Comparison of ENCODE assay signal across 16 cellular contexts in genomic region chr4:111778543-111778942, GRCh38.
DNase-seq lines count a peak whose midpoint lies in the region; ATAC-seq, FAIRE-seq and TF ChIP-seq lines count a peak whose summit lies in the region.
"Had no signal": no experiment of that assay in that cellular context is flagged by ENCODE, and none has a peak within 500 bp of the region (broad histone marks: within the 10 kb centered on the region; RNA-seq: fewer than 3 reads in every experiment).

No MANE protein-coding gene starts in this region.

- TF ChIP-seq CTCF in A549 (IDR thresholded peaks at IDR 0.05) (0 out of 3 replicates have a peak, but pooled peaks have one; percentile 13), RWPE2 (IDR thresholded peaks at IDR 0.05; ENCODE audit: poor library complexity, severe bottlenecking) (peak; percentile 15), foreskin fibroblast (IDR thresholded peaks at IDR 0.05; ENCODE audit: low read depth, low read length) (peak; percentile 37)

- H3K36me3 ChIP-seq in GM23248 (ENCODE audit: low read depth) (no peaks in the 10 kb centered on the region), RWPE2 (ENCODE audit: low read depth) (no peaks in the 10 kb centered on the region)
- H3K36me3 ChIP-seq: spleen, transverse colon had no signal

- 17% methylated on average over 1 of the region's 1 CpG for WGBS in A549 (ENCODE audit: missing lambda C conversion rate)
- 84 to 85% methylated on average over 1 of the region's 1 CpG for WGBS in GM23248 (ENCODE audit: low coverage in 1 of 2, low lambda C conversion rate in 2 of 2, missing lambda C conversion rate in 2 of 2), 2 experiments

- TF ChIP-seq RAD21 in A549 (conservative IDR thresholded peaks at IDR 0.05 in 1 of 2, IDR thresholded peaks at IDR 0.05 in 1 of 2) = 0 out of 5 replicates have a peak, but pooled peaks of 1 of the 2 experiments have one; percentile 16

- no peaks in the 10 kb centered on the region for H3K4me1 Mint-ChIP-seq in activated CD4-positive, alpha-beta memory T cell treated with anti-CD3 and anti-CD28 coated beads for 36 hours (ENCODE audit: low read depth)
- H3K4me1 Mint-ChIP-seq in activated CD8-positive, alpha-beta T cell treated with anti-CD3 and anti-CD28 coated beads, Interleukin-2, amount 10 ng/mL, durations not matched to agents 7 days and 5 days (ENCODE audit: low read depth) = no peaks in the 10 kb centered on the region
- H3K4me1 Mint-ChIP-seq: B cell, naive B cell had no signal

- H3K9ac ChIP-seq in GM23248 = no peak overlapping the region
- H3K9ac ChIP-seq: KMS-11 had no signal

- H3K79me2 ChIP-seq in GM23248 (ENCODE audit: insufficient read depth) = no peaks in the 10 kb centered on the region

- H3F3A ChIP-seq in GM23248 (ENCODE audit: insufficient read depth) = peaks cover 16% of the 10 kb centered on the region

- intact Hi-C loops in activated CD4-positive, alpha-beta memory T cell treated with anti-CD3 and anti-CD28 coated beads for 36 hours (cut with micrococcal nuclease) = no loop called here

- no peak overlapping the region for H3K27ac ChIP-seq in A549
- no peak overlapping the region for H3K27ac ChIP-seq in GM23248
- H3K27ac ChIP-seq in RWPE2 (ENCODE audit: poor library complexity, severe bottlenecking) = no peak overlapping the region
- H3K27ac ChIP-seq: KMS-11, spleen, transverse colon had no signal

- no peak overlapping the region for H3K4me3 Mint-ChIP-seq in activated CD4-positive, alpha-beta memory T cell treated with anti-CD3 and anti-CD28 coated beads for 36 hours
- H3K4me3 Mint-ChIP-seq in activated CD8-positive, alpha-beta T cell treated with anti-CD3 and anti-CD28 coated beads, Interleukin-2, amount 10 ng/mL, durations not matched to agents 7 days and 5 days = no peak overlapping the region
- H3K4me3 Mint-ChIP-seq: activated T-cell treated with anti-CD3 and anti-CD28 coated beads, Interleukin-2, amount 50 U/mL, for 72 hours; B cell; naive B cell had no signal

- no peak overlapping the region for H3K27ac Mint-ChIP-seq in activated CD4-positive, alpha-beta memory T cell treated with anti-CD3 and anti-CD28 coated beads for 36 hours
- H3K27ac Mint-ChIP-seq in activated CD8-positive, alpha-beta T cell treated with anti-CD3 and anti-CD28 coated beads, Interleukin-2, amount 10 ng/mL, durations not matched to agents 7 days and 5 days = no peak overlapping the region
- H3K27ac Mint-ChIP-seq: activated T-cell treated with anti-CD3 and anti-CD28 coated beads, Interleukin-2, amount 50 U/mL, for 72 hours; B cell; naive B cell had no signal

- CTCF ChIA-PET in A549 (lab: Yijun Ruan, JAX) = no interaction called here
- CTCF ChIA-PET in activated CD4-positive, alpha-beta memory T cell treated with anti-CD3 and anti-CD28 coated beads for 36 hours (lab: Charles Lee) = no interaction called here
- CTCF ChIA-PET in activated CD8-positive, alpha-beta T cell treated with anti-CD3 and anti-CD28 coated beads, Interleukin-2, amount 10 ng/mL, durations not matched to agents 7 days and 5 days (lab: Charles Lee) = no interaction called here

- peak overlapping the region; percentile 20; the same call in 1 of the 2 replicates for H2AFZ ChIP-seq in GM23248

- H4K20me1 ChIP-seq in GM23248 (ENCODE audit: insufficient read depth) = no peaks in the 10 kb centered on the region

- H3K4me2 ChIP-seq in A549 = no peak overlapping the region
- H3K4me2 ChIP-seq in GM23248 (ENCODE audit: unreplicated experiment) = no peak overlapping the region
- H3K4me2 ChIP-seq: KMS-11 had no signal

- no peaks in the 10 kb centered on the region for H3K36me3 Mint-ChIP-seq in activated CD4-positive, alpha-beta memory T cell treated with anti-CD3 and anti-CD28 coated beads for 36 hours
- no peaks in the 10 kb centered on the region for H3K36me3 Mint-ChIP-seq in activated CD8-positive, alpha-beta T cell treated with anti-CD3 and anti-CD28 coated beads, Interleukin-2, amount 10 ng/mL, durations not matched to agents 7 days and 5 days (ENCODE audit: low read depth)
- H3K36me3 Mint-ChIP-seq: naive B cell had no signal

- no peak for TF ChIP-seq POLR2A in A549 (IDR thresholded peaks at IDR 0.05; ENCODE audit: low read length)

- H3K27me3 Mint-ChIP-seq in activated CD4-positive, alpha-beta memory T cell treated with anti-CD3 and anti-CD28 coated beads for 36 hours = no peaks in the 10 kb centered on the region
- H3K27me3 Mint-ChIP-seq in activated CD8-positive, alpha-beta T cell treated with anti-CD3 and anti-CD28 coated beads, Interleukin-2, amount 10 ng/mL, durations not matched to agents 7 days and 5 days (ENCODE audit: low read depth) = no peaks in the 10 kb centered on the region
- H3K27me3 Mint-ChIP-seq: naive B cell had no signal

- ATAC-seq in A549 (no peak), RWPE2 (ENCODE audit: low read depth) (no peak), HG03378 (IDR thresholded peaks at IDR 0.05; ENCODE audit: unreplicated experiment) (no peak)
- no peak for ATAC-seq in activated CD8-positive, alpha-beta T cell treated with anti-CD3 and anti-CD28 coated beads, Interleukin-2, amount 10 ng/mL, durations not matched to agents 7 days and 5 days
- ATAC-seq: activated T-cell treated with anti-CD3 and anti-CD28 coated beads, Interleukin-2, amount 50 U/mL, for 72 hours had no signal

- no peak for FAIRE-seq in A549 (lab: Jason Lieb, UNC)

- in situ Hi-C loops in GM23248 (cut with MboI) = no loop called here

- TF ChIP-seq EP300 in A549 (IDR thresholded peaks at IDR 0.05) = no peak

- no peaks in the 10 kb centered on the region for H3K27me3 ChIP-seq in GM23248 (replicated peaks; ENCODE audit: insufficient read depth)
- H3K27me3 ChIP-seq in RWPE2 (ENCODE audit: insufficient read depth, poor library complexity, severe bottlenecking) = no peaks in the 10 kb centered on the region
- H3K27me3 ChIP-seq: spleen, transverse colon had no signal

- DNase-seq in A549 (ENCODE audit: low read depth in 1 of 2, low spot score in 1 of 2) = peak in 1 of 2 experiments; percentile 4
- DNase-seq in GM23248 = peak; percentile 46
- DNase-seq in RWPE2 (ENCODE audit: low spot score) = no peak
- DNase-seq in foreskin fibroblast = peak; percentile 16 to 38
- DNase-seq in T-helper 1 cell = no peak
- no peak for DNase-seq in activated CD4-positive, alpha-beta memory T cell treated with anti-CD3 and anti-CD28 coated beads for 36 hours
- DNase-seq in activated CD8-positive, alpha-beta T cell treated with anti-CD3 and anti-CD28 coated beads, Interleukin-2, amount 10 ng/mL, durations not matched to agents 7 days and 5 days = no peak
- DNase-seq: activated CD4-positive, CD25-positive, alpha-beta regulatory T cell; activated T-cell treated with anti-CD3 and anti-CD28 coated beads, Interleukin-2, amount 50 U/mL, for 72 hours; GF-D8; naive B cell; spleen; transverse colon had no signal

- POLR2A ChIA-PET in A549 (lab: Yijun Ruan, JAX) = no interaction called here
- POLR2A ChIA-PET in activated CD4-positive, alpha-beta memory T cell treated with anti-CD3 and anti-CD28 coated beads for 36 hours (lab: Charles Lee) = no interaction called here
- POLR2A ChIA-PET in activated CD8-positive, alpha-beta T cell treated with anti-CD3 and anti-CD28 coated beads, Interleukin-2, amount 10 ng/mL, durations not matched to agents 7 days and 5 days (lab: Charles Lee) = no interaction called here

- H3K9me2 ChIP-seq in GM23248 (ENCODE audit: insufficient read depth) = no peaks in the 10 kb centered on the region

- H3K4me1 ChIP-seq in A549 (0 out of 3 replicates have a peak, but pooled peaks cover 2% of the 10 kb centered on the region), GM23248 (ENCODE audit: insufficient read depth) (peaks cover 21% of the 10 kb centered on the region), RWPE2 (ENCODE audit: insufficient read depth, poor library complexity, severe bottlenecking) (peaks cover 5% of the 10 kb centered on the region)
- H3K4me1 ChIP-seq: spleen had no signal

- H3K9me3 ChIP-seq in A549 = no peaks in the 10 kb centered on the region
- H3K9me3 ChIP-seq in GM23248 (ENCODE audit: low read depth) = no peaks in the 10 kb centered on the region
- H3K9me3 ChIP-seq in RWPE2 (ENCODE audit: severe bottlenecking) = no peaks in the 10 kb centered on the region
- H3K9me3 ChIP-seq: spleen, transverse colon had no signal

- H3K4me3 ChIP-seq in A549 (no peak overlapping the region), GM23248 (no peak overlapping the region), RWPE2 (ENCODE audit: severe bottlenecking) (no peak overlapping the region), foreskin fibroblast (ENCODE audit: low read depth in 1 of 2, low read length in 2 of 2) (no peak overlapping the region)
- H3K4me3 ChIP-seq: spleen, transverse colon had no signal

- no peaks in the 10 kb centered on the region for H3K9me3 Mint-ChIP-seq in activated CD4-positive, alpha-beta memory T cell treated with anti-CD3 and anti-CD28 coated beads for 36 hours
- no peaks in the 10 kb centered on the region for H3K9me3 Mint-ChIP-seq in activated CD8-positive, alpha-beta T cell treated with anti-CD3 and anti-CD28 coated beads, Interleukin-2, amount 10 ng/mL, durations not matched to agents 7 days and 5 days (ENCODE audit: insufficient read depth)
- H3K9me3 Mint-ChIP-seq: naive B cell had no signal

TF ChIP-seq in A549, 52 proteins besides CTCF, POLR2A, EP300 and RAD21:
- TF ChIP-seq ESRRA (IDR thresholded peaks at IDR 0.05; ENCODE audit: borderline replicate concordance, low read length) (no peak), MAFK (IDR thresholded peaks at IDR 0.05; ENCODE audit: partially characterized antibody) (peak; percentile 58)

Comparison
In these comparisons a context has a peak if more than half of its experiments do, and no peak if none do; other contexts are left out.
1. DNase-seq: peak in GM23248 (single experiment) and foreskin fibroblast (2 of 2); none in RWPE2 (single experiment), T-helper 1 cell (0 of 5), activated CD4-positive, alpha-beta memory T cell treated with anti-CD3 and anti-CD28 coated beads for 36 hours (single experiment) and activated CD8-positive, alpha-beta T cell treated with anti-CD3 and anti-CD28 coated beads, Interleukin-2, amount 10 ng/mL, durations not matched to agents 7 days and 5 days (single experiment).
2. Peak in every context shown above with its lines, with median percentiles within 50 percentile points of each other: CTCF ChIP-seq.